In genomic region chr3:138051946-138052802, GRCh38 we compare ENCODE assay signal across 8 cellular contexts. TPM values are rescaled to one million over a fixed set of nuclear protein-coding genes. Genes with fewer than 3 reads are reported as not detected.
A peak's percentile ranks its signal among the peaks of the same experiment; 100 is the strongest.
DNase-seq lines count a peak whose midpoint lies in the region; ATAC-seq and TF ChIP-seq lines count a peak whose summit lies in the region.

No MANE protein-coding gene starts in this region.

- no peaks in the 10 kb centered on the region for H3K4me1 ChIP-seq in DND-41 (ENCODE audit: insufficient read depth, low read length)
- H3K4me1 ChIP-seq in Panc1 (ENCODE audit: control insufficient read depth, insufficient read depth, low read length), result no peaks in the 10 kb centered on the region
- H3K4me1 ChIP-seq in aorta (ENCODE audit: control insufficient read depth in 1 of 2, insufficient read depth in 2 of 2, low read length in 2 of 2), result no peaks in the 10 kb centered on the region

- H3K9ac ChIP-seq in DND-41 (ENCODE audit: low read depth, low read length), result no peak overlapping the region

- H3K4me1 Mint-ChIP-seq in osteocyte (ENCODE audit: unreplicated experiment), result no peaks in the 10 kb centered on the region
- no peaks in the 10 kb centered on the region for H3K4me1 Mint-ChIP-seq in activated CD4-positive, alpha-beta T cell treated with anti-CD3 and anti-CD28 coated beads, Interleukin-2, amount 10 ng/mL, durations not matched to agents 7 days and 5 days

- H3K9me3 ChIP-seq in DND-41 (ENCODE audit: insufficient read depth, low read length, severe bottlenecking), result no peaks in the 10 kb centered on the region
- no peaks in the 10 kb centered on the region for H3K9me3 ChIP-seq in Panc1 (ENCODE audit: control insufficient read depth, insufficient read depth, low read depth, low read length)
- H3K9me3 ChIP-seq in aorta (ENCODE audit: control insufficient read depth, low read length), result no peaks in the 10 kb centered on the region

- WGBS in aorta, 2 donors, result 41 to 47% methylated on average over 8 of the region's 8 CpGs

- no peak overlapping the region for H2AFZ ChIP-seq in DND-41 (ENCODE audit: low read depth, low read length)

- no peak overlapping the region for H3K27ac Mint-ChIP-seq in osteocyte (ENCODE audit: unreplicated experiment)
- no peak overlapping the region for H3K27ac Mint-ChIP-seq in activated CD4-positive, alpha-beta T cell treated with anti-CD3 and anti-CD28 coated beads, Interleukin-2, amount 10 ng/mL, durations not matched to agents 7 days and 5 days

- no TSS peak for BruUV-seq in Panc1 (replicated peaks; lab: Mats Ljungman, UMichigan)

- no peak overlapping the region for H3K4me3 Mint-ChIP-seq in osteocyte (ENCODE audit: unreplicated experiment)
- H3K4me3 Mint-ChIP-seq in activated CD4-positive, alpha-beta T cell treated with anti-CD3 and anti-CD28 coated beads, Interleukin-2, amount 10 ng/mL, durations not matched to agents 7 days and 5 days, result no peak overlapping the region

- peak; percentile 45 for TF ChIP-seq CTCF in DND-41 (IDR thresholded peaks at IDR 0.05; ENCODE audit: borderline replicate concordance, extremely low read depth, low read length, poor library complexity, severe bottlenecking)
- TF ChIP-seq CTCF in Panc1 (IDR thresholded peaks at IDR 0.05), result peak; percentile 94
- peak; percentile 78 for TF ChIP-seq CTCF in osteocyte (IDR thresholded peaks at IDR 0.05)

- H3K36me3 Mint-ChIP-seq in osteocyte (ENCODE audit: unreplicated experiment), result no peaks in the 10 kb centered on the region
- no peaks in the 10 kb centered on the region for H3K36me3 Mint-ChIP-seq in activated CD4-positive, alpha-beta T cell treated with anti-CD3 and anti-CD28 coated beads, Interleukin-2, amount 10 ng/mL, durations not matched to agents 7 days and 5 days (ENCODE audit: low read depth)

- H3K4me2 ChIP-seq in DND-41 (ENCODE audit: insufficient read depth, low read length), result no peak overlapping the region

- POLR2A ChIA-PET in Panc1 (lab: Charles Lee), result interaction anchor here (0.5 kb wide), 1 partner anchor 78 kb away, joined by 3 read pairs; no protein-coding TSS in a partner anchor
- POLR2A ChIA-PET in activated CD4-positive, alpha-beta T cell treated with anti-CD3 and anti-CD28 coated beads, Interleukin-2, amount 10 ng/mL, durations not matched to agents 7 days and 5 days (lab: Charles Lee), result no interaction called here

- ATAC-seq in DND-41 (ENCODE audit: insufficient read depth, low read depth) (no peak), GM19035 (IDR thresholded peaks at IDR 0.05; ENCODE audit: unreplicated experiment) (peak; percentile 91), HG03342 (IDR thresholded peaks at IDR 0.05; ENCODE audit: unreplicated experiment) (peak; percentile 76), Panc1 (peak; percentile 96), aorta (ENCODE audit: low FRiP score) (no peak)

- no peaks in the 10 kb centered on the region for H3K27me3 ChIP-seq in DND-41 (ENCODE audit: insufficient read depth, low read length, poor library complexity)
- H3K27me3 ChIP-seq in Panc1 (ENCODE audit: control insufficient read depth, insufficient read depth, low read length), result no peaks in the 10 kb centered on the region
- H3K27me3 ChIP-seq in aorta (ENCODE audit: control insufficient read depth in 1 of 2, insufficient read depth in 2 of 2, low read length in 1 of 2), result no peaks in the 10 kb centered on the region

- no peaks in the 10 kb centered on the region for H3K9me3 Mint-ChIP-seq in osteocyte (ENCODE audit: unreplicated experiment)
- H3K9me3 Mint-ChIP-seq in activated CD4-positive, alpha-beta T cell treated with anti-CD3 and anti-CD28 coated beads, Interleukin-2, amount 10 ng/mL, durations not matched to agents 7 days and 5 days, result peaks cover 3% of the 10 kb centered on the region

- no peaks in the 10 kb centered on the region for H3K27me3 Mint-ChIP-seq in osteocyte (ENCODE audit: unreplicated experiment)
- peaks cover 17% of the 10 kb centered on the region for H3K27me3 Mint-ChIP-seq in activated CD4-positive, alpha-beta T cell treated with anti-CD3 and anti-CD28 coated beads, Interleukin-2, amount 10 ng/mL, durations not matched to agents 7 days and 5 days

- intact Hi-C loops in Panc1 (cut with micrococcal nuclease; ENCODE audit: unreplicated experiment), result loop anchor here (5.0 kb wide), 1 partner anchor 945 kb away; no protein-coding TSS in a partner anchor
- intact Hi-C loops in aorta (cut with DNase I), result loop anchor here in 1 of 2 donors (10.0 kb wide), 1 partner anchor 947 kb away; no protein-coding TSS in a partner anchor

- H3K27ac ChIP-seq in DND-41 (ENCODE audit: low read length) (no peak overlapping the region), Panc1 (ENCODE audit: low read length) (no peak overlapping the region), aorta (ENCODE audit: low read depth in 1 of 2, low read length in 2 of 2) (no peak overlapping the region)

- H3K4me3 ChIP-seq in DND-41 (ENCODE audit: low read depth in 1 of 2, low read length in 2 of 2) (no peak overlapping the region), Panc1 (ENCODE audit: low read depth in 2 of 2, low read length in 2 of 2) (no peak overlapping the region), aorta (ENCODE audit: low read length in 2 of 2) (no peak overlapping the region)

- no peaks in the 10 kb centered on the region for H3K79me2 ChIP-seq in DND-41 (ENCODE audit: insufficient read depth, low read length)

- DNase-seq in DND-41, result no peak
- DNase-seq in Panc1 (ENCODE audit: low read depth, low spot score), result peak; percentile 36
- DNase-seq in erythroblast (lab: John Stamatoyannopoulos, UW), result peak; percentile 25 to 47
- DNase-seq in osteocyte (ENCODE audit: extremely low spot score, unreplicated experiment), result no peak
- DNase-seq in aorta, result no peak
- no peak for DNase-seq in activated CD4-positive, alpha-beta T cell treated with anti-CD3 and anti-CD28 coated beads, Interleukin-2, amount 10 ng/mL, durations not matched to agents 7 days and 5 days

- H3K36me3 ChIP-seq in DND-41 (ENCODE audit: insufficient read depth, low read length) (no peaks in the 10 kb centered on the region), Panc1 (ENCODE audit: control insufficient read depth, insufficient read depth, low read length) (no peaks in the 10 kb centered on the region), aorta (ENCODE audit: control insufficient read depth in 1 of 2, insufficient read depth in 2 of 2, low read length in 1 of 2) (peaks cover 0 to 4% of the 10 kb centered on the region in 2 donors)

- in situ Hi-C loops in Panc1 (cut with HindIII; ENCODE audit: low pct_unique_long_range_greater_than_20kb, low sequenced_read_pairs), result no loop called here

- no peaks in the 10 kb centered on the region for H4K20me1 ChIP-seq in DND-41 (ENCODE audit: insufficient read depth, low read length)

- CTCF ChIA-PET in Panc1 (lab: Charles Lee), result interaction anchor here (0.6 to 1.4 kb wide), 4 partner anchors 9 to 947 kb away, joined by 3 to 6 read pairs (median 4); no protein-coding TSS in a partner anchor
- CTCF ChIA-PET in activated CD4-positive, alpha-beta T cell treated with anti-CD3 and anti-CD28 coated beads, Interleukin-2, amount 10 ng/mL, durations not matched to agents 7 days and 5 days (lab: Charles Lee), result interaction anchor here (0.9 to 1.2 kb wide), 4 partner anchors 8 to 62 kb away, joined by 3 to 5 read pairs (median 4); no protein-coding TSS in a partner anchor

- TF ChIP-seq POLR2A in erythroblast (IDR thresholded peaks at IDR 0.05; ENCODE audit: low read length), result no peak

RNA-seq across cellular contexts. Expression of gene CLDN18, which starts 42.2 kb away (rescaled TPM):
- total RNA-seq in Panc1 (2021; ENCODE audit: unreplicated experiment) (0.08 TPM), osteocyte (not detected in 2 replicates), aorta (not detected)
- polyA plus RNA-seq in Panc1 (2012; ENCODE audit: insufficient read length), result 0.15 TPM
- under 1 TPM; 0.20 to 0.50 TPM for polyA plus RNA-seq in aorta
- not detected for total RNA-seq in activated CD4-positive, alpha-beta T cell treated with anti-CD3 and anti-CD28 coated beads, Interleukin-2, amount 10 ng/mL, durations not matched to agents 7 days and 5 days

Comparison
In these comparisons a context has a peak if more than half of its experiments do, and no peak if none do; other contexts are left out.
1. ATAC-seq: peak in GM19035 (single experiment), HG03342 (single experiment) and Panc1 (single experiment); none in DND-41 (single experiment) and aorta (single experiment).
2. DNase-seq: peak in Panc1 (single experiment) and erythroblast (2 of 2); none in DND-41 (single experiment), osteocyte (single experiment), aorta (0 of 2) and activated CD4-positive, alpha-beta T cell treated with anti-CD3 and anti-CD28 coated beads, Interleukin-2, amount 10 ng/mL, durations not matched to agents 7 days and 5 days (single experiment).
3. Peak in every context shown above with its lines, with median percentiles within 50 percentile points of each other: CTCF ChIP-seq.